15 cellular contexts compared by ENCODE assay signal in genomic region chr20:4147319-4147718, GRCh38. TPM values are rescaled to one million over a fixed set of nuclear protein-coding genes. Genes with fewer than 3 reads are reported as not detected.
DNase-seq lines count a peak whose midpoint lies in the region; ATAC-seq and TF ChIP-seq lines count a peak whose summit lies in the region.
"Had no signal": no experiment of that assay in that cellular context is flagged by ENCODE, and none has a peak within 500 bp of the region (broad histone marks: within the 10 kb centered on the region; RNA-seq: fewer than 3 reads in every experiment).

No MANE protein-coding gene starts in this region.

- H3K4me2 ChIP-seq in hepatocyte: no peak overlapping the region

- peaks cover 10% of the 10 kb centered on the region for H3K4me1 Mint-ChIP-seq in MCF 10A (ENCODE audit: insufficient read depth, unreplicated experiment)
- H3K4me1 Mint-ChIP-seq in T-cell: peaks cover 11 to 17% (median 11%) of the 10 kb centered on the region in 3 donors

- H3K4me3 Mint-ChIP-seq in MCF 10A (ENCODE audit: unreplicated experiment) (peak overlapping the region; percentile 49), T-cell (peak overlapping the region in 2 of 3 donors; percentile 51 to 64)

- WGBS in hepatocyte (ENCODE audit: low lambda C conversion rate, missing lambda C conversion rate): 78% methylated on average over 1 of the region's 1 CpG

- H3K9me3 ChIP-seq in breast epithelium (no peaks in the 10 kb centered on the region), hepatocyte (ENCODE audit: low read depth) (no peaks in the 10 kb centered on the region)
- H3K9me3 ChIP-seq: prostate gland had no signal

- no peaks in the 10 kb centered on the region for H3K9me3 Mint-ChIP-seq in MCF 10A (ENCODE audit: unreplicated experiment)
- H3K9me3 Mint-ChIP-seq in T-cell: no peaks in the 10 kb centered on the region

- no peak for TF ChIP-seq CTCF in MCF 10A (IDR thresholded peaks at IDR 0.05; ENCODE audit: unreplicated experiment)
- TF ChIP-seq CTCF in breast epithelium (IDR thresholded peaks at IDR 0.05): no peak
- TF ChIP-seq CTCF in hepatocyte (IDR thresholded peaks at IDR 0.05; ENCODE audit: poor library complexity): no peak

- DNase-seq in MCF 10A (ENCODE audit: unreplicated experiment) (no peak), breast epithelium (ENCODE audit: low spot score in 2 of 2) (no peak), T-cell (no peak), hepatocyte (ENCODE audit: low spot score) (peak; percentile 2), NCI-H82 (lab: John Stamatoyannopoulos, UW) (no peak)
- DNase-seq in NK-92 treated with Interleukin-12 subunit alpha and Interleukin-12 subunit beta, amount 100 ng/mL, for 24 hours (lab: John Stamatoyannopoulos, UW): no peak
- DNase-seq: activated CD4-positive, alpha-beta T cell treated with anti-CD3 and anti-CD28 coated beads, Interleukin-2, amount 50 U/mL, for 4 hours; Kasumi-1; midbrain; NCI-H187; NCI-H526 treated with DMSO at 0.1 percent for 48 hours had no signal

- H3K36me3 ChIP-seq in breast epithelium (no peaks in the 10 kb centered on the region), hepatocyte (replicated peaks; ENCODE audit: insufficient read depth, low read depth) (no peaks in the 10 kb centered on the region)
- H3K36me3 ChIP-seq: prostate gland had no signal

- H3K4me1 ChIP-seq in breast epithelium: peaks cover 4 to 5% of the 10 kb centered on the region in 2 donors
- H3K4me1 ChIP-seq in hepatocyte (ENCODE audit: insufficient read depth): no peaks in the 10 kb centered on the region

- no peaks in the 10 kb centered on the region for H3K27me3 Mint-ChIP-seq in MCF 10A (ENCODE audit: insufficient read depth, unreplicated experiment)
- peaks cover 28 to 41% of the 10 kb centered on the region in 2 donors for H3K27me3 Mint-ChIP-seq in T-cell

- H3K9me2 ChIP-seq in hepatocyte (replicated peaks; ENCODE audit: insufficient read depth): no peaks in the 10 kb centered on the region

- no TSS peak for BruUV-seq in MCF 10A (replicated peaks; lab: Mats Ljungman, UMichigan)

- H3K27ac Mint-ChIP-seq in MCF 10A (ENCODE audit: low read depth, unreplicated experiment): no peak overlapping the region
- H3K27ac Mint-ChIP-seq in T-cell: no peak overlapping the region

- H3K4me3 ChIP-seq in breast epithelium (no peak overlapping the region), hepatocyte (no peak overlapping the region)
- H3K4me3 ChIP-seq: prostate gland had no signal

- intact Hi-C loops in MCF 10A (cut with micrococcal nuclease): no loop called here
- intact Hi-C loops in breast epithelium (cut with DNase I; ENCODE audit: low total_unique reads): no loop called here

- no peak overlapping the region for H2AFZ ChIP-seq in hepatocyte

- H3K36me3 Mint-ChIP-seq in MCF 10A (ENCODE audit: insufficient read depth, unreplicated experiment): no peaks in the 10 kb centered on the region
- no peaks in the 10 kb centered on the region for H3K36me3 Mint-ChIP-seq in T-cell

- POLR2A ChIA-PET in MCF 10A (lab: Yijun Ruan, JAX): no interaction called here
- POLR2A ChIA-PET in T-cell (lab: Charles Lee): no interaction called here

- CTCF ChIA-PET in MCF 10A (lab: Yijun Ruan, JAX): interaction anchor here (0.7 to 2.0 kb wide), 5 partner anchors 10 to 1050 kb away, joined by 3 to 6 read pairs (median 3); no protein-coding TSS in a partner anchor
- CTCF ChIA-PET in T-cell (lab: Charles Lee): no interaction called here

- H4K20me1 ChIP-seq in hepatocyte (ENCODE audit: insufficient read depth, poor library complexity, severe bottlenecking): peaks cover 23% of the 10 kb centered on the region

- TF ChIP-seq POLR2A in breast epithelium (IDR thresholded peaks at IDR 0.05): no peak

- H3K27me3 ChIP-seq in breast epithelium: no peaks in the 10 kb centered on the region
- no peaks in the 10 kb centered on the region for H3K27me3 ChIP-seq in hepatocyte

- H3K79me2 ChIP-seq in hepatocyte: peaks cover 30% of the 10 kb centered on the region

- ATAC-seq in T-cell (replicated peaks in 1 of 4) (no peak), GM19328 (IDR thresholded peaks at IDR 0.05; ENCODE audit: unreplicated experiment) (no peak), HG03159 (IDR thresholded peaks at IDR 0.05; ENCODE audit: unreplicated experiment) (no peak)

- no peak overlapping the region for H3K27ac ChIP-seq in breast epithelium
- no peak overlapping the region for H3K27ac ChIP-seq in hepatocyte
- H3K27ac ChIP-seq: HL-60, prostate gland had no signal

RNA-seq across cellular contexts. Expression of gene SMOX, which starts 1.3 kb away (rescaled TPM):
- 42.3 and 48.6 TPM in 2 replicates for total RNA-seq in MCF 10A (2022)
- total RNA-seq in breast epithelium: 10 to 100 TPM in 1 of 3 donors, 1 to 10 TPM in 2; 4.2 to 19.0 (median 6.9) TPM
- 1 to 10 TPM in 4 of 5 donors, under 1 TPM in 1; 0.63 to 4.3 (median 2.5) TPM for total RNA-seq in T-cell
- 14.5 and 25.8 TPM in 2 replicates for total RNA-seq in hepatocyte
- 45.0 and 51.1 TPM in 2 replicates for polyA plus RNA-seq in hepatocyte
